ENCODE assay signal across 17 cellular contexts in the genomic region with DNA sequence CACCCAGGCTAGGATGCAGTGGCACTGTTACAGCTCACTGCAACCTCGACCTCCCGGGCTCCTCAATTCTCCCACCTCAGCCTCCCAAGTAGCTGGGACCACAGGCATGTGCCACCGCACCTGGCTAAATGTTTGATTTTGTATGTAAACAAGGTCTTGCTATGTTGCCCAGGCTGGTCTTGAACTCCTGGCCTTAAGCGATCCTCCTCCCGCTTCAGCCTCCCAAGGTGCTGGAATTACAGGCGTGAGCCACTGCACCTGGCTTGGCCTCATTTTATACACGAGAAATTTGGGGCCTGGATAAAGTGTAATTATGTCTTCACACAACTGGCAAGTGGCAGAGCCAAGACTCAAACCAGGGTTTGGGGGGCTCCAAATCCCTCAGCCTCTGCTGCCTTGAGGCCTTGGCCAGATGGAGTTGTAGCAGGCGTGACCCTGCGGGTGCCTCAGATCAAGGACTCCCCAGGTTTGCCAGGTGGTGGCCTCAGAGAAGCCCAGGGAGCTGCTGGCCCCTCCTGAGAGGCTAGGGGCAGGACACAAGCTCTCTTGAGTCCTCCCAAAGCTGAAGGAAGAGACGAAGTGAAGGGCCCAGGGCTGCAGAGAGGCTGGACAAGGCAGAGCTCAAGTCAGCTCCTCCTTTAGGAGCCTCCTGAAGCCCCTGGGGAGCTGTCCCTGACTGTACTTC.
DNase-seq lines count a peak whose midpoint lies in the region; ATAC-seq and TF ChIP-seq lines count a peak whose summit lies in the region.
"Had no signal": no experiment of that assay in that cellular context is flagged by ENCODE, and none has a peak within 500 bp of the region (broad histone marks: within the 10 kb centered on the region; RNA-seq: fewer than 3 reads in every experiment).

No MANE protein-coding gene starts in this region.

- no peaks in the 10 kb centered on the region for H3K79me2 ChIP-seq in DND-41 (ENCODE audit: insufficient read depth, low read length)

- peak in 1 of 3 donors; percentile 17 for DNase-seq in CD4-positive, CD25-positive, alpha-beta regulatory T cell
- no peak for DNase-seq in DND-41
- no peak for DNase-seq in WTC11 (ENCODE audit: low spot score)
- DNase-seq in lower lobe of right lung: no peak
- no peak for DNase-seq in NCI-H1436 treated with DMSO at 0.1 percent for 48 hours (lab: John Stamatoyannopoulos, UW)
- no peak for DNase-seq in heart right ventricle
- DNase-seq: DMS53, NCI-H446 treated with DMSO at 0.1 percent for 48 hours, pancreas had no signal

- H4K20me1 ChIP-seq in DND-41 (ENCODE audit: insufficient read depth, low read length): no peaks in the 10 kb centered on the region

- CTCF ChIA-PET in WTC11 (lab: Charles Lee): interaction anchor here (0.6 to 2.8 kb wide), 7 partner anchors 11 to 229 kb away, joined by 3 to 18 read pairs (median 4); no protein-coding TSS in a partner anchor

- peak overlapping the region in 3 of 4 donors; percentile 58 to 87 (median 85) for H3K4me3 Mint-ChIP-seq in CD4-positive, CD25-positive, alpha-beta regulatory T cell
- no peak overlapping the region for H3K4me3 Mint-ChIP-seq in WTC11

- H3K4me1 Mint-ChIP-seq in CD4-positive, CD25-positive, alpha-beta regulatory T cell: peaks cover 14 to 49% (median 27%) of the 10 kb centered on the region in 4 donors
- H3K4me1 Mint-ChIP-seq in WTC11: peaks cover 71% of the 10 kb centered on the region

- TF ChIP-seq CTCF in DND-41 (IDR thresholded peaks at IDR 0.05; ENCODE audit: borderline replicate concordance, extremely low read depth, low read length, poor library complexity, severe bottlenecking) (no peak), WTC11 (IDR thresholded peaks at IDR 0.05) (no peak), lower lobe of right lung (IDR thresholded peaks at IDR 0.05) (no peak), heart right ventricle (IDR thresholded peaks at IDR 0.05) (no peak)

- H3K9me3 ChIP-seq in CD4-positive, CD25-positive, alpha-beta regulatory T cell (ENCODE audit: control insufficient read depth in 2 of 2, low read length in 2 of 2): no peaks in the 10 kb centered on the region
- H3K9me3 ChIP-seq in DND-41 (ENCODE audit: insufficient read depth, low read length, severe bottlenecking) (no peaks in the 10 kb centered on the region), lower lobe of right lung (no peaks in the 10 kb centered on the region), heart right ventricle (no peaks in the 10 kb centered on the region)
- H3K9me3 ChIP-seq: BE2C, breast epithelium, mucosa of descending colon, pancreas, sigmoid colon, tibial artery had no signal

- peak overlapping the region; percentile 25; the same call in 1 of the 2 replicates for H3K9ac ChIP-seq in DND-41 (ENCODE audit: low read depth, low read length)

- no peaks in the 10 kb centered on the region for H3K9me3 Mint-ChIP-seq in CD4-positive, CD25-positive, alpha-beta regulatory T cell
- no peaks in the 10 kb centered on the region for H3K9me3 Mint-ChIP-seq in WTC11
- H3K9me3 Mint-ChIP-seq: activated naive CD4-positive, alpha-beta T cell treated with anti-CD3 and anti-CD28 coated beads, Interleukin-2, amount 50 U/mL, for 24 hours had no signal

- H3K4me3 ChIP-seq in CD4-positive, CD25-positive, alpha-beta regulatory T cell (ENCODE audit: low read depth, low read length): no peak overlapping the region
- H3K4me3 ChIP-seq in DND-41 (ENCODE audit: low read depth in 1 of 2, low read length in 2 of 2) (no peak overlapping the region), lower lobe of right lung (no peak overlapping the region), heart right ventricle (no peak overlapping the region)
- H3K4me3 ChIP-seq: mucosa of descending colon had no signal

- peak overlapping the region; percentile 27; the same call in 1 of the 2 replicates for H2AFZ ChIP-seq in DND-41 (ENCODE audit: low read depth, low read length)

- H3K27me3 Mint-ChIP-seq in CD4-positive, CD25-positive, alpha-beta regulatory T cell: no peaks in the 10 kb centered on the region
- H3K27me3 Mint-ChIP-seq in WTC11 (ENCODE audit: low read depth): peaks cover 27% of the 10 kb centered on the region
- H3K27me3 Mint-ChIP-seq: activated naive CD4-positive, alpha-beta T cell treated with anti-CD3 and anti-CD28 coated beads, Interleukin-2, amount 50 U/mL, for 24 hours had no signal

- peak overlapping the region; percentile 84 to 97 (median 95) for H3K27ac Mint-ChIP-seq in CD4-positive, CD25-positive, alpha-beta regulatory T cell
- H3K27ac Mint-ChIP-seq in WTC11: no peak overlapping the region

- peak overlapping the region; percentile 51 for H3K4me2 ChIP-seq in DND-41 (ENCODE audit: insufficient read depth, low read length)

- no peaks in the 10 kb centered on the region for H3K27me3 ChIP-seq in CD4-positive, CD25-positive, alpha-beta regulatory T cell (ENCODE audit: control insufficient read depth, insufficient read depth, low read length)
- H3K27me3 ChIP-seq in DND-41 (ENCODE audit: insufficient read depth, low read length, poor library complexity): no peaks in the 10 kb centered on the region
- H3K27me3 ChIP-seq in lower lobe of right lung (ENCODE audit: low read depth): no peaks in the 10 kb centered on the region
- no peaks in the 10 kb centered on the region for H3K27me3 ChIP-seq in heart right ventricle
- H3K27me3 ChIP-seq: BE2C, breast epithelium, pancreas, sigmoid colon, tibial artery had no signal

- POLR2A ChIA-PET in WTC11 (lab: Charles Lee): no interaction called here

- intact Hi-C loops in lower lobe of right lung (cut with DNase I): no loop called here
- intact Hi-C loops in heart right ventricle (cut with DNase I): loop anchor here in 1 of 10 donors (10.0 kb wide), 1 partner anchor 367 kb away; no protein-coding TSS in a partner anchor

- peak overlapping the region; percentile 72 for H3K27ac ChIP-seq in CD4-positive, CD25-positive, alpha-beta regulatory T cell (ENCODE audit: insufficient read depth, low read length, poor library complexity, severe bottlenecking)
- H3K27ac ChIP-seq in DND-41 (ENCODE audit: low read length) (peak overlapping the region; percentile 67), lower lobe of right lung (peak overlapping the region; percentile 49), heart right ventricle (peak overlapping the region in 1 of 10 donors; percentile 69)
- H3K27ac ChIP-seq: SK-N-MC, tibial artery had no signal

- peaks cover 22% of the 10 kb centered on the region for H3K4me1 ChIP-seq in CD4-positive, CD25-positive, alpha-beta regulatory T cell (ENCODE audit: control insufficient read depth, insufficient read depth, low read length, poor library complexity, severe bottlenecking)
- H3K4me1 ChIP-seq in DND-41 (ENCODE audit: insufficient read depth, low read length) (peaks cover 18% of the 10 kb centered on the region), lower lobe of right lung (peaks cover 15% of the 10 kb centered on the region), heart right ventricle (peaks cover 4 to 32% (median 18%) of the 10 kb centered on the region in 9 donors)
- H3K4me1 ChIP-seq: breast epithelium, pancreas had no signal

- H3K36me3 ChIP-seq in CD4-positive, CD25-positive, alpha-beta regulatory T cell (ENCODE audit: control insufficient read depth, insufficient read depth, low read length): peaks cover 10% of the 10 kb centered on the region
- no peaks in the 10 kb centered on the region for H3K36me3 ChIP-seq in DND-41 (ENCODE audit: insufficient read depth, low read length)
- peaks cover 5% of the 10 kb centered on the region for H3K36me3 ChIP-seq in lower lobe of right lung
- peaks cover 0 to 7% (median 0%) of the 10 kb centered on the region in 9 donors for H3K36me3 ChIP-seq in heart right ventricle
- H3K36me3 ChIP-seq: BE2C, breast epithelium, pancreas, sigmoid colon, tibial artery had no signal

- no peak for ATAC-seq in CD4-positive, CD25-positive, alpha-beta regulatory T cell (ENCODE audit: low read depth in 2 of 2)
- ATAC-seq in DND-41 (ENCODE audit: insufficient read depth, low read depth): no peak
- ATAC-seq in WTC11: no peak
- ATAC-seq in lower lobe of right lung: no peak
- ATAC-seq in heart right ventricle: no peak
- ATAC-seq in GM19023 (IDR thresholded peaks at IDR 0.05; ENCODE audit: unreplicated experiment): no peak

- peaks cover 18% of the 10 kb centered on the region for H3K36me3 Mint-ChIP-seq in CD4-positive, CD25-positive, alpha-beta regulatory T cell
- no peaks in the 10 kb centered on the region for H3K36me3 Mint-ChIP-seq in WTC11

- WGBS in heart right ventricle, 2 donors: 95% methylated on average over 10 of the region's 10 CpGs

TF ChIP-seq in WTC11, 78 proteins besides CTCF, POLR2A, EP300 and RAD21:
- TF ChIP-seq ZNF232 (CRISPR knock-in tag; IDR thresholded peaks at IDR 0.05) (no peak), ZNF121 (CRISPR knock-in tag; IDR thresholded peaks at IDR 0.05) (peak; percentile 94), ELF4 (CRISPR knock-in tag; IDR thresholded peaks at IDR 0.05; ENCODE audit: low read depth) (no peak)
